ENCODE assay signal across 14 cellular contexts in genomic region chr11:128294001-128294684, GRCh38.
DNase-seq lines count a peak whose midpoint lies in the region; ATAC-seq and TF ChIP-seq lines count a peak whose summit lies in the region.
"Had no signal": no experiment of that assay in that cellular context is flagged by ENCODE, and none has a peak within 500 bp of the region (broad histone marks: within the 10 kb centered on the region; RNA-seq: fewer than 3 reads in every experiment).

No MANE protein-coding gene starts in this region.

- TF ChIP-seq CTCF in glutamatergic neuron (IDR thresholded peaks at IDR 0.05; ENCODE audit: partially characterized antibody, unreplicated experiment) = no peak

- peaks cover 99% of the 10 kb centered on the region for H3K4me1 Mint-ChIP-seq in activated T-cell treated with anti-CD3 and anti-CD28 coated beads, Interleukin-2, amount 50 U/mL, for 24 hours (ENCODE audit: low read depth)
- peaks cover 97% of the 10 kb centered on the region for H3K4me1 Mint-ChIP-seq in activated T-cell treated with anti-CD3 and anti-CD28 coated beads, Interleukin-2, amount 50 U/mL, for 4 hours (ENCODE audit: low read depth)
- peaks cover 10% of the 10 kb centered on the region for H3K4me1 Mint-ChIP-seq in glutamatergic neuron (ENCODE audit: low read depth, unreplicated experiment)
- H3K4me1 Mint-ChIP-seq in stimulated activated naive CD8-positive, alpha-beta T cell treated with anti-CD3 and anti-CD28 coated beads, Interleukin-15, Interleukin-2, amounts not matched to agents 100 ng/mL and 50 ng/mL, for 24 hours (ENCODE audit: low read depth) = peaks cover 100% of the 10 kb centered on the region

- H3K9me3 Mint-ChIP-seq in activated T-cell treated with anti-CD3 and anti-CD28 coated beads, Interleukin-2, amount 50 U/mL, for 24 hours = peaks cover 4% of the 10 kb centered on the region
- peaks cover 9% of the 10 kb centered on the region for H3K9me3 Mint-ChIP-seq in activated T-cell treated with anti-CD3 and anti-CD28 coated beads, Interleukin-2, amount 50 U/mL, for 4 hours
- peaks cover 2% of the 10 kb centered on the region for H3K9me3 Mint-ChIP-seq in glutamatergic neuron (ENCODE audit: unreplicated experiment)
- peaks cover 5% of the 10 kb centered on the region for H3K9me3 Mint-ChIP-seq in stimulated activated naive CD8-positive, alpha-beta T cell treated with anti-CD3 and anti-CD28 coated beads, Interleukin-15, Interleukin-2, amounts not matched to agents 100 ng/mL and 50 ng/mL, for 24 hours
- H3K9me3 Mint-ChIP-seq: mesothelial cell of epicardium had no signal

- H3K27me3 Mint-ChIP-seq in activated T-cell treated with anti-CD3 and anti-CD28 coated beads, Interleukin-2, amount 50 U/mL, for 24 hours = no peaks in the 10 kb centered on the region
- no peaks in the 10 kb centered on the region for H3K27me3 Mint-ChIP-seq in activated T-cell treated with anti-CD3 and anti-CD28 coated beads, Interleukin-2, amount 50 U/mL, for 4 hours (ENCODE audit: low read depth)
- H3K27me3 Mint-ChIP-seq in glutamatergic neuron (ENCODE audit: unreplicated experiment) = peaks cover 5% of the 10 kb centered on the region
- H3K27me3 Mint-ChIP-seq in stimulated activated naive CD8-positive, alpha-beta T cell treated with anti-CD3 and anti-CD28 coated beads, Interleukin-15, Interleukin-2, amounts not matched to agents 100 ng/mL and 50 ng/mL, for 24 hours = no peaks in the 10 kb centered on the region

- H3K27ac Mint-ChIP-seq in activated T-cell treated with anti-CD3 and anti-CD28 coated beads, Interleukin-2, amount 50 U/mL, for 24 hours = peak overlapping the region; percentile 98
- H3K27ac Mint-ChIP-seq in glutamatergic neuron (ENCODE audit: unreplicated experiment) = no peak overlapping the region
- H3K27ac Mint-ChIP-seq in stimulated activated naive CD8-positive, alpha-beta T cell treated with anti-CD3 and anti-CD28 coated beads, Interleukin-15, Interleukin-2, amounts not matched to agents 100 ng/mL and 50 ng/mL, for 24 hours = peak overlapping the region; percentile 99
- H3K27ac Mint-ChIP-seq: mesothelial cell of epicardium had no signal

- no peak overlapping the region for H3K4me3 Mint-ChIP-seq in activated T-cell treated with anti-CD3 and anti-CD28 coated beads, Interleukin-2, amount 50 U/mL, for 24 hours
- H3K4me3 Mint-ChIP-seq in activated T-cell treated with anti-CD3 and anti-CD28 coated beads, Interleukin-2, amount 50 U/mL, for 4 hours = no peak overlapping the region
- no peak overlapping the region for H3K4me3 Mint-ChIP-seq in glutamatergic neuron (ENCODE audit: unreplicated experiment)
- H3K4me3 Mint-ChIP-seq in stimulated activated naive CD8-positive, alpha-beta T cell treated with anti-CD3 and anti-CD28 coated beads, Interleukin-15, Interleukin-2, amounts not matched to agents 100 ng/mL and 50 ng/mL, for 24 hours = no peak overlapping the region
- H3K4me3 Mint-ChIP-seq: mesothelial cell of epicardium had no signal

- peaks cover 44% of the 10 kb centered on the region for H3K36me3 Mint-ChIP-seq in activated T-cell treated with anti-CD3 and anti-CD28 coated beads, Interleukin-2, amount 50 U/mL, for 24 hours (ENCODE audit: low read depth)
- peaks cover 1% of the 10 kb centered on the region for H3K36me3 Mint-ChIP-seq in activated T-cell treated with anti-CD3 and anti-CD28 coated beads, Interleukin-2, amount 50 U/mL, for 4 hours (ENCODE audit: insufficient read depth)
- H3K36me3 Mint-ChIP-seq in glutamatergic neuron (ENCODE audit: unreplicated experiment) = no peaks in the 10 kb centered on the region
- peaks cover 21% of the 10 kb centered on the region for H3K36me3 Mint-ChIP-seq in stimulated activated naive CD8-positive, alpha-beta T cell treated with anti-CD3 and anti-CD28 coated beads, Interleukin-15, Interleukin-2, amounts not matched to agents 100 ng/mL and 50 ng/mL, for 24 hours (ENCODE audit: low read depth)
- H3K36me3 Mint-ChIP-seq: brain, mesothelial cell of epicardium had no signal

- ATAC-seq in activated T-cell treated with anti-CD3 and anti-CD28 coated beads, Interleukin-2, amount 50 U/mL, for 4 hours = no peak
- no peak for ATAC-seq in GM18909 (IDR thresholded peaks at IDR 0.05; ENCODE audit: poor library complexity, unreplicated experiment)

- DNase-seq in activated T-cell treated with anti-CD3 and anti-CD28 coated beads, Interleukin-2, amount 50 U/mL, for 24 hours = no peak
- DNase-seq in activated T-cell treated with anti-CD3 and anti-CD28 coated beads, Interleukin-2, amount 50 U/mL, for 4 hours = no peak
- peak; percentile 71 for DNase-seq in glutamatergic neuron
- DNase-seq in activated CD4-positive, CD25-positive, alpha-beta regulatory T cell (lab: John Stamatoyannopoulos, UW) = no peak
- DNase-seq in NCI-H187 treated with DMSO at 0.1 percent for 48 hours (lab: John Stamatoyannopoulos, UW) = no peak
- DNase-seq: activated T-cell treated with anti-CD3 and anti-CD28 coated beads for 4 hours; DND-41; effector memory CD4-positive, alpha-beta T cell; Karpas-422 had no signal

TF ChIP-seq in PFSK-1, 5 proteins besides CTCF, POLR2A, EP300 and RAD21:
- TF ChIP-seq POLR2AphosphoS5 (IDR thresholded peaks at IDR 0.05; ENCODE audit: low read depth, low read length) (no peak), SIN3A (IDR thresholded peaks at IDR 0.05; ENCODE audit: borderline replicate concordance, insufficient read depth, low read length) (peak; percentile 27; the same call in 1 of the 2 replicates), FOXP2 (optimal IDR thresholded peaks at IDR 0.05; ENCODE audit: borderline replicate concordance, extremely low read depth, extremely low read length, insufficient read depth) (peak; percentile 34), REST (IDR thresholded peaks at IDR 0.05; ENCODE audit: insufficient read depth in 1 of 2, low read depth in 2 of 2, low read length in 2 of 2) (no peak), TAF1 (IDR thresholded peaks at IDR 0.05; ENCODE audit: borderline replicate concordance, insufficient read depth, low read length) (no peak)
TF ChIP-seq in PFSK-1: peak in this region for 2.
